8 cellular contexts compared by ENCODE assay signal in the genomic region with DNA sequence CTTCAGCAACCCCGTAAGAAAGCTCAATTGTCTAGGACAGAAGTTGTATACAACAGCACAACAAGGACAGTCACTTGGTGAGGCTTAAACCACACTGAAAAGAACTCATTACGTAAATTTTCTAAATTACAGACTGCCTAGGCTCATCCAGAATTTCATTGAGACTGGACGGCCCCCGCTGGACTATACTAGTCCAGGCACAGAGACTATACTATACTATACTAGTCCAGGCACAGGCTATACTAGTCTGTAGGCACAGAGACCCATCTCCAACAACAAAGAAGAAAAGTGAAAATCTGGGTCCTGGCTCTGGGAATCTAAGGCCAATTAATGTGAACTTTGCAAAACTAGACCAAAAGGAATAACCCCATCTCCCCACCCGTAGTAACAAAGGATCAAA. TPM values are rescaled to one million over a fixed set of nuclear protein-coding genes. Genes with fewer than 3 reads are reported as not detected.
DNase-seq lines count a peak whose midpoint lies in the region; ATAC-seq and TF ChIP-seq lines count a peak whose summit lies in the region.

No MANE protein-coding gene starts in this region.

- peaks cover 27% of the 10 kb centered on the region for H3K4me1 Mint-ChIP-seq in stimulated activated naive CD8-positive, alpha-beta T cell treated with anti-CD3 and anti-CD28 coated beads, Interleukin-15, Interleukin-2, amounts not matched to agents 100 ng/mL and 50 ng/mL, for 24 hours (ENCODE audit: low read depth)
- H3K4me1 Mint-ChIP-seq in mesothelial cell of epicardium, result peaks cover 27% of the 10 kb centered on the region

- peak overlapping the region; percentile 87 for H3K27ac Mint-ChIP-seq in stimulated activated naive CD8-positive, alpha-beta T cell treated with anti-CD3 and anti-CD28 coated beads, Interleukin-15, Interleukin-2, amounts not matched to agents 100 ng/mL and 50 ng/mL, for 24 hours
- H3K27ac Mint-ChIP-seq in mesothelial cell of epicardium, result peak overlapping the region; percentile 98

- H3K4me1 ChIP-seq in breast epithelium, result no peaks in the 10 kb centered on the region

- H3K4me3 Mint-ChIP-seq in stimulated activated naive CD8-positive, alpha-beta T cell treated with anti-CD3 and anti-CD28 coated beads, Interleukin-15, Interleukin-2, amounts not matched to agents 100 ng/mL and 50 ng/mL, for 24 hours, result peak overlapping the region; percentile 93
- H3K4me3 Mint-ChIP-seq in mesothelial cell of epicardium, result peak overlapping the region; percentile 95

- intact Hi-C loops in breast epithelium (cut with DNase I; ENCODE audit: low total_unique reads), result no loop called here

- TF ChIP-seq POLR2A in breast epithelium (IDR thresholded peaks at IDR 0.05), result no peak

- H3K36me3 ChIP-seq in breast epithelium, result no peaks in the 10 kb centered on the region

- no peak for TF ChIP-seq CTCF in breast epithelium (IDR thresholded peaks at IDR 0.05)
- no peak for TF ChIP-seq CTCF in mesothelial cell of epicardium (IDR thresholded peaks at IDR 0.05; ENCODE audit: unreplicated experiment)

- peaks cover 51% of the 10 kb centered on the region for H3K36me3 Mint-ChIP-seq in stimulated activated naive CD8-positive, alpha-beta T cell treated with anti-CD3 and anti-CD28 coated beads, Interleukin-15, Interleukin-2, amounts not matched to agents 100 ng/mL and 50 ng/mL, for 24 hours (ENCODE audit: low read depth)
- H3K36me3 Mint-ChIP-seq in mesothelial cell of epicardium, result peaks cover 40% of the 10 kb centered on the region

- H3K27me3 ChIP-seq in breast epithelium, result no peaks in the 10 kb centered on the region

- H3K9me3 ChIP-seq in breast epithelium, result peaks cover 12 to 37% of the 10 kb centered on the region in 2 donors

- no peaks in the 10 kb centered on the region for H3K27me3 Mint-ChIP-seq in stimulated activated naive CD8-positive, alpha-beta T cell treated with anti-CD3 and anti-CD28 coated beads, Interleukin-15, Interleukin-2, amounts not matched to agents 100 ng/mL and 50 ng/mL, for 24 hours
- no peaks in the 10 kb centered on the region for H3K27me3 Mint-ChIP-seq in mesothelial cell of epicardium (ENCODE audit: low read depth)

- peaks cover 32% of the 10 kb centered on the region for H3K9me3 Mint-ChIP-seq in stimulated activated naive CD8-positive, alpha-beta T cell treated with anti-CD3 and anti-CD28 coated beads, Interleukin-15, Interleukin-2, amounts not matched to agents 100 ng/mL and 50 ng/mL, for 24 hours
- H3K9me3 Mint-ChIP-seq in mesothelial cell of epicardium, result peaks cover 13% of the 10 kb centered on the region

- peak overlapping the region; percentile 62 to 82 for H3K27ac ChIP-seq in breast epithelium

- peak overlapping the region; percentile 67 to 79 (median 69) for H3K4me3 ChIP-seq in breast epithelium

- no peak for ATAC-seq in stimulated activated naive CD8-positive, alpha-beta T cell treated with anti-CD3 and anti-CD28 coated beads, Interleukin-15, Interleukin-2, amounts not matched to agents 100 U/mL and 50 U/mL, for 24 hours
- no peak for ATAC-seq in left lobe of liver

- DNase-seq in stimulated activated naive CD8-positive, alpha-beta T cell treated with anti-CD3 and anti-CD28 coated beads, Interleukin-15, Interleukin-2, amounts not matched to agents 100 U/mL and 50 U/mL, for 24 hours, result no peak
- DNase-seq in breast epithelium (ENCODE audit: low spot score in 2 of 2), result no peak
- DNase-seq in mesothelial cell of epicardium (ENCODE audit: low spot score in 2 of 2, unreplicated experiment in 2 of 2), result no peak
- no peak for DNase-seq in left lobe of liver (ENCODE audit: low spot score)
- no peak for DNase-seq in NCI-H2107 treated with DMSO at 0.1 percent for 48 hours (lab: John Stamatoyannopoulos, UW; ENCODE audit: unreplicated experiment)
- no peak for DNase-seq in NCI-H446 (lab: John Stamatoyannopoulos, UW)
- no peak for DNase-seq in activated CD8-positive, alpha-beta memory T cell treated with anti-CD3 and anti-CD28 coated beads, Interleukin-2, amount 50 U/mL, for 48 hours

RNA-seq across cellular contexts. Expression of a gene that starts 0.7 kb away (rescaled TPM):
- 10 to 100 TPM in 2 of 3 donors, 1 to 10 TPM in 1; 7.5 to 16.5 (median 15.1) TPM for total RNA-seq in breast epithelium
- 14.8 to 16.8 TPM (median 15.7 TPM) in 3 replicates for total RNA-seq in mesothelial cell of epicardium
- 0.75 TPM for total RNA-seq in left lobe of liver

RNA-seq across cellular contexts. Expression of a gene that starts 38.8 kb away (rescaled TPM):
- total RNA-seq in breast epithelium (1 to 10 TPM; 4.5 to 10.0 (median 5.2) TPM), mesothelial cell of epicardium (14.0 to 15.3 TPM (median 14.3 TPM) in 3 replicates), left lobe of liver (0.70 TPM)

RNA-seq across cellular contexts. Expression of a gene that starts 51.7 kb away (rescaled TPM):
- total RNA-seq in breast epithelium (not detected), mesothelial cell of epicardium (0.13 TPM in 1 of 3 replicates, not detected in the others), left lobe of liver (not detected)
